Comparison of ENCODE assay signal across 21 cellular contexts in the genomic region with DNA sequence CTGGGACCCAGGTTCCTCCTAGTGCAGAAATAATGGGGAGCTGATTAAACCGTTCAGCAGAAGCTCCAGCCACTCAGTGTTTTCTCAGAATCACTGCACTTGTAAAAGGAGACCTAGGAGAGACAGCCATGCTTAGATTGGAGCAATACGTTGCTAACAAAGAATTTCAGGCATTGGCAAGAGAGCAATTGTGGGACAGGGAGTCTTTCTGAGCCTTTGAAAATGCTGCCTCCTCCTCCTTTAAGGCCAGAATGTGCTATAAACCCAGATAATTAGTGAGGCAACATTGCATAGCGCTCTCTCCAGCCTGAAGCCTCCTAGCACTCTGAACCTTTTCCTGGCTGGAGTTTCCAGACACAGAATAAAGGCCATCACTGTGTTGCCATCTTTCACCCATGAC. TPM values are rescaled to one million over a fixed set of nuclear protein-coding genes. Genes with fewer than 3 reads are reported as not detected.
A peak's percentile ranks its signal among the peaks of the same experiment; 100 is the strongest.
DNase-seq lines count a peak whose midpoint lies in the region; ATAC-seq and TF ChIP-seq lines count a peak whose summit lies in the region.
"Had no signal": no experiment of that assay in that cellular context is flagged by ENCODE, and none has a peak within 500 bp of the region (broad histone marks: within the 10 kb centered on the region; RNA-seq: fewer than 3 reads in every experiment).

No MANE protein-coding gene starts in this region.

- no peak overlapping the region for H3K4me3 Mint-ChIP-seq in stimulated activated effector memory CD8-positive, alpha-beta T cell treated with anti-CD3 and anti-CD28 coated beads, Interleukin-12 subunit alpha, Interleukin-12 subunit beta, amount 100 ng/mL, for 72 hours
- H3K4me3 Mint-ChIP-seq: CD4-positive, alpha-beta memory T cell had no signal

- H3K9me3 Mint-ChIP-seq in stimulated activated effector memory CD8-positive, alpha-beta T cell treated with anti-CD3 and anti-CD28 coated beads, Interleukin-12 subunit alpha, Interleukin-12 subunit beta, amount 100 ng/mL, for 72 hours: no peaks in the 10 kb centered on the region
- H3K9me3 Mint-ChIP-seq: CD4-positive, alpha-beta memory T cell had no signal

- no peak for ATAC-seq in stimulated activated effector memory CD8-positive, alpha-beta T cell treated with anti-CD3 and anti-CD28 coated beads, Interleukin-12 subunit alpha, Interleukin-12 subunit beta, amount 100 ng/mL, for 72 hours
- ATAC-seq in GM18907 (IDR thresholded peaks at IDR 0.05; ENCODE audit: unreplicated experiment): no peak
- no peak for ATAC-seq in GM18868 (IDR thresholded peaks at IDR 0.05; ENCODE audit: unreplicated experiment)
- ATAC-seq: Panc1 had no signal

- no peaks in the 10 kb centered on the region for H3K36me3 Mint-ChIP-seq in stimulated activated effector memory CD8-positive, alpha-beta T cell treated with anti-CD3 and anti-CD28 coated beads, Interleukin-12 subunit alpha, Interleukin-12 subunit beta, amount 100 ng/mL, for 72 hours
- H3K36me3 Mint-ChIP-seq: CD4-positive, alpha-beta memory T cell had no signal

- peak; percentile 17 for DNase-seq in GM04503 (ENCODE audit: low read depth)
- peak; percentile 71 for DNase-seq in astrocyte of the hippocampus (ENCODE audit: low read depth, low spot score)
- peak; percentile 36 for DNase-seq in fibroblast of villous mesenchyme (ENCODE audit: low read depth)
- DNase-seq in stimulated activated effector memory CD8-positive, alpha-beta T cell treated with anti-CD3 and anti-CD28 coated beads, Interleukin-12 subunit alpha, Interleukin-12 subunit beta, amount 100 ng/mL, for 72 hours (ENCODE audit: low spot score in 2 of 2): no peak
- DNase-seq in NAMALWA (ENCODE audit: low spot score): no peak
- DNase-seq: C1 segment of cervical spinal cord; Caco-2; CD4-positive, alpha-beta memory T cell; EL; GDM1; KBM-7; NCI-H1048; NCI-H1417; NCI-H1694; NCI-H2029 treated with DMSO at 0.1 percent for 48 hours; NCI-H2227 treated with DMSO at 0.1 percent for 48 hours; NCI-H526 treated with DMSO at 0.1 percent for 48 hours; SHP77 had no signal

- H3K4me1 Mint-ChIP-seq in stimulated activated effector memory CD8-positive, alpha-beta T cell treated with anti-CD3 and anti-CD28 coated beads, Interleukin-12 subunit alpha, Interleukin-12 subunit beta, amount 100 ng/mL, for 72 hours: peaks cover 14% of the 10 kb centered on the region
- H3K4me1 Mint-ChIP-seq: CD4-positive, alpha-beta memory T cell had no signal

- peak overlapping the region; percentile 48 for H3K27ac Mint-ChIP-seq in stimulated activated effector memory CD8-positive, alpha-beta T cell treated with anti-CD3 and anti-CD28 coated beads, Interleukin-12 subunit alpha, Interleukin-12 subunit beta, amount 100 ng/mL, for 72 hours

- no peak for TF ChIP-seq CTCF in fibroblast of villous mesenchyme (IDR thresholded peaks at IDR 0.05; ENCODE audit: insufficient read depth, low read depth, low read length)

- H3K4me3 ChIP-seq in fibroblast of villous mesenchyme (ENCODE audit: low read depth, low read length): no peak overlapping the region

RNA-seq across cellular contexts. Expression of a gene that starts 18.5 kb away (rescaled TPM):
- total RNA-seq in fibroblast of villous mesenchyme: under 0.01 TPM in 1 of 2 replicates, not detected in the other

Comparison
In these comparisons a context has a peak if more than half of its experiments do, and no peak if none do; other contexts are left out.
1. DNase-seq: peak in GM04503 (single experiment), astrocyte of the hippocampus (single experiment) and fibroblast of villous mesenchyme (single experiment); none in stimulated activated effector memory CD8-positive, alpha-beta T cell treated with anti-CD3 and anti-CD28 coated beads, Interleukin-12 subunit alpha, Interleukin-12 subunit beta, amount 100 ng/mL, for 72 hours (0 of 2) and NAMALWA (single experiment).